Comparison of ENCODE assay signal across 21 cellular contexts in the genomic region with DNA sequence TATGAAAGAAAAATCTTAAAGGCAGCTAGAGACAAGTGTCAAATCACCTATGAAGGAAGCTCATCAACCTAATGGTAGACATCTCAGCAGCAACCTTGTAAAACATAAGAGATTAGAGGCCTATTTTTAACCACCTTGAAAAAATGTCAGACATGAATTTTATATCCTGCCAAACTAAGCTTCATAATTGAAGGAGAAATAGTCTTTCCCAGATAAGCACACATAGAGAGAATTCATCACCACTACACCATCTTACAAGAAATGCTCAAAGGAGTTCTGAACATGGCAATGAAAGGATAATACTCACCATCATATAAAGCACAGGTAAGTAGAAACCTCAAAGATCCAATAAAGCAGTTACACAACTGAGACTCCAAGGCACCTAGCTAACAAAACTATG.
DNase-seq lines count a peak whose midpoint lies in the region; ATAC-seq, FAIRE-seq and TF ChIP-seq lines count a peak whose summit lies in the region.
"Had no signal": no experiment of that assay in that cellular context is flagged by ENCODE, and none has a peak within 500 bp of the region (broad histone marks: within the 10 kb centered on the region; RNA-seq: fewer than 3 reads in every experiment).

No MANE protein-coding gene starts in this region.

- H3K4me1 ChIP-seq in HepG2 (ENCODE audit: insufficient read depth, low read length) (no peaks in the 10 kb centered on the region), right lobe of liver (no peaks in the 10 kb centered on the region), GM12878 (ENCODE audit: control insufficient read depth, insufficient read depth, low read length) (no peaks in the 10 kb centered on the region), Karpas-422 (ENCODE audit: low read length) (no peaks in the 10 kb centered on the region)
- H3K4me1 ChIP-seq: A549; BLaER1 treated with 17β-estradiol and CSF1 and Interleukin-3, amounts not matched to agents 10 nM and 100 nM; Caco-2 had no signal

- H3K27ac ChIP-seq in HepG2 (ENCODE audit: extremely low read length, insufficient read depth, low read length) (no peak overlapping the region), right lobe of liver (no peak overlapping the region), GM12878 (ENCODE audit: control insufficient read depth, insufficient read depth) (no peak overlapping the region), Karpas-422 (ENCODE audit: low read length) (no peak overlapping the region)
- H3K27ac ChIP-seq: 22Rv1; A549; BLaER1 treated with 17β-estradiol and CSF1 and Interleukin-3, amounts not matched to agents 10 nM and 100 nM; C4-2B had no signal

- POLR2A ChIA-PET in HepG2 (lab: Yijun Ruan, JAX), result no interaction called here
- POLR2A ChIA-PET in GM12878 (lab: Charles Lee), result no interaction called here

- no peaks in the 10 kb centered on the region for H3K36me3 ChIP-seq in HepG2 (replicated peaks in 1 of 2; ENCODE audit: control insufficient read depth in 1 of 2, insufficient read depth in 2 of 2, low read length in 2 of 2)
- no peaks in the 10 kb centered on the region for H3K36me3 ChIP-seq in right lobe of liver
- H3K36me3 ChIP-seq in GM12878 (ENCODE audit: control insufficient read depth in 2 of 2, insufficient read depth in 2 of 2, low read length in 1 of 2), result no peaks in the 10 kb centered on the region
- 0 out of 2 replicates have a peak, but pooled peaks cover 3% of the 10 kb centered on the region for H3K36me3 ChIP-seq in Karpas-422 (ENCODE audit: insufficient read depth, low read length)
- H3K36me3 ChIP-seq: BLaER1 treated with 17β-estradiol and CSF1 and Interleukin-3, amounts not matched to agents 10 nM and 100 nM had no signal

- peaks cover 5% of the 10 kb centered on the region; the same call in 1 of the 2 replicates for H3K9me3 ChIP-seq in HepG2 (ENCODE audit: low read length)
- H3K9me3 ChIP-seq in right lobe of liver, result peaks cover 0 to 3% (median 0%) of the 10 kb centered on the region in 4 donors
- no peaks in the 10 kb centered on the region; the same call in 1 of the 3 replicates for H3K9me3 ChIP-seq in GM12878 (replicated peaks; ENCODE audit: control insufficient read depth, insufficient read depth, low read length)
- no peaks in the 10 kb centered on the region for H3K9me3 ChIP-seq in Karpas-422 (ENCODE audit: low read length)
- H3K9me3 ChIP-seq: Caco-2 had no signal

- no peak for TF ChIP-seq EP300 in HepG2 (IDR thresholded peaks at IDR 0.05; ENCODE audit: low read depth in 2 of 2, low read length in 2 of 2)
- TF ChIP-seq EP300 in HepG2 (CRISPR knock-in tag; IDR thresholded peaks at IDR 0.05; ENCODE audit: borderline replicate concordance), result no peak
- no peak for TF ChIP-seq EP300 in GM12878 (IDR thresholded peaks at IDR 0.05; ENCODE audit: borderline replicate concordance in 1 of 2, control insufficient read depth in 1 of 2, low read depth in 2 of 2, low read length in 2 of 2)

- intact Hi-C loops in HepG2 (cut with micrococcal nuclease; ENCODE audit: unreplicated experiment) (no loop called here), right lobe of liver (cut with DNase I) (no loop called here), GM12878 (cut with micrococcal nuclease; ENCODE audit: unreplicated experiment) (no loop called here)

- ATAC-seq in HepG2 (no peak), right lobe of liver (no peak), GM12878 (no peak), GM19023 (IDR thresholded peaks at IDR 0.05; ENCODE audit: unreplicated experiment) (no peak)
- ATAC-seq: A549; CD8-positive, alpha-beta T cell had no signal

- H4K20me1 ChIP-seq in HepG2 (ENCODE audit: insufficient read depth, low read length) (no peaks in the 10 kb centered on the region), GM12878 (ENCODE audit: control insufficient read depth, insufficient read depth) (no peaks in the 10 kb centered on the region), Karpas-422 (ENCODE audit: insufficient read depth, low read depth, low read length) (no peaks in the 10 kb centered on the region)
- H4K20me1 ChIP-seq: BLaER1 treated with 17β-estradiol and CSF1 and Interleukin-3, amounts not matched to agents 10 nM and 100 nM had no signal

- H3K27me3 ChIP-seq in HepG2 (ENCODE audit: control insufficient read depth in 1 of 2, insufficient read depth in 2 of 2, low read length in 2 of 2) (no peaks in the 10 kb centered on the region), right lobe of liver (no peaks in the 10 kb centered on the region), GM12878 (replicated peaks in 1 of 2; ENCODE audit: control insufficient read depth in 2 of 2, insufficient read depth in 2 of 2, low read length in 1 of 2) (no peaks in the 10 kb centered on the region), Karpas-422 (ENCODE audit: low read length) (no peaks in the 10 kb centered on the region)
- H3K27me3 ChIP-seq: BLaER1 treated with 17β-estradiol and CSF1 and Interleukin-3, amounts not matched to agents 10 nM and 100 nM had no signal

- SMC1A ChIA-PET in GM12878 (lab: Charles Lee; ENCODE audit: uncharacterized antibody, unreplicated experiment), result interaction anchor here (0.9 to 1.6 kb wide), 4 partner anchors 15 to 142 kb away, joined by 3 to 6 read pairs (median 4); no protein-coding TSS in a partner anchor

- no peak for FAIRE-seq in HepG2 (lab: Jason Lieb, UNC)
- no peak for FAIRE-seq in GM12878 (lab: Jason Lieb, UNC)
- FAIRE-seq: A549, D721Med, G401.6, GM12892, GM18507, GM19239 had no signal

- H2AFZ ChIP-seq in HepG2 (ENCODE audit: low read length), result no peak overlapping the region
- H2AFZ ChIP-seq in GM12878 (ENCODE audit: control insufficient read depth, low read depth, low read length), result no peak overlapping the region
- no peak overlapping the region for H2AFZ ChIP-seq in Karpas-422 (ENCODE audit: low read length)

- H3K9me2 ChIP-seq in Karpas-422 (replicated peaks; ENCODE audit: insufficient read depth, low read length), result no peaks in the 10 kb centered on the region

- H3K4me3 ChIP-seq in HepG2 (replicated peaks in 1 of 3; ENCODE audit: insufficient read depth in 1 of 3, low read depth in 2 of 3, low read length in 3 of 3), result no peak overlapping the region
- H3K4me3 ChIP-seq in right lobe of liver, result no peak overlapping the region
- no peak overlapping the region for H3K4me3 ChIP-seq in GM12878
- H3K4me3 ChIP-seq in Karpas-422 (ENCODE audit: low read length), result no peak overlapping the region
- H3K4me3 ChIP-seq: A549; BLaER1 treated with 17β-estradiol and CSF1 and Interleukin-3, amounts not matched to agents 10 nM and 100 nM had no signal

- BruUV-seq in HepG2 (replicated peaks; lab: Mats Ljungman, UMichigan), result no TSS peak
- BruUV-seq in GM12878 (replicated peaks; lab: Mats Ljungman, UMichigan), result no TSS peak

- H3K4me2 ChIP-seq in HepG2 (ENCODE audit: low read depth, low read length) (no peak overlapping the region), GM12878 (ENCODE audit: control insufficient read depth, insufficient read depth) (no peak overlapping the region), Karpas-422 (ENCODE audit: low read depth, low read length, poor library complexity, severe bottlenecking) (no peak overlapping the region)
- H3K4me2 ChIP-seq: A549; BLaER1 treated with 17β-estradiol and CSF1 and Interleukin-3, amounts not matched to agents 10 nM and 100 nM had no signal

- no peak for TF ChIP-seq POLR2A in HepG2 (IDR thresholded peaks at IDR 0.05; ENCODE audit: insufficient read depth in 1 of 2, low read depth in 2 of 2, low read length in 2 of 2)
- TF ChIP-seq POLR2A in right lobe of liver (IDR thresholded peaks at IDR 0.05), result no peak
- TF ChIP-seq POLR2A in GM12878 (IDR thresholded peaks at IDR 0.05; ENCODE audit: low read depth, low read length), result no peak

- no peak for DNase-seq in HepG2 (ENCODE audit: low spot score)
- no peak for DNase-seq in right lobe of liver
- no peak for DNase-seq in GM12878 (ENCODE audit: low read depth, low spot score)
- DNase-seq in Karpas-422, result no peak
- DNase-seq: AML-193; Caco-2; Calu3; CD4-positive, alpha-beta T cell; CD8-positive, alpha-beta T cell; DMS79 treated with DMSO at 0.1 percent for 48 hours; GF-D8 had no signal

- RAD21 ChIA-PET in GM12878 (lab: Charles Lee; ENCODE audit: unreplicated experiment), result no interaction called here

- TF ChIP-seq CTCF in HepG2 (CRISPR knock-in tag; IDR thresholded peaks at IDR 0.05) (no peak), right lobe of liver (IDR thresholded peaks at IDR 0.05) (no peak), GM12878 (IDR thresholded peaks at IDR 0.05 in 2 of 3, conservative IDR thresholded peaks at IDR 0.05 in 1 of 3; ENCODE audit: control insufficient read depth in 2 of 3, extremely low read depth in 1 of 3, insufficient read depth in 1 of 3, low read depth in 3 of 3, low read length in 3 of 3) (no peak)

- no peak overlapping the region for H3K9ac ChIP-seq in HepG2 (ENCODE audit: insufficient read depth, low read depth, low read length)
- H3K9ac ChIP-seq in GM12878 (ENCODE audit: control insufficient read depth, insufficient read depth, low read length), result no peak overlapping the region
- no peak overlapping the region for H3K9ac ChIP-seq in Karpas-422 (ENCODE audit: low read length)
- H3K9ac ChIP-seq: BLaER1 treated with 17β-estradiol and CSF1 and Interleukin-3, amounts not matched to agents 10 nM and 100 nM had no signal

- no peaks in the 10 kb centered on the region for H3K79me2 ChIP-seq in HepG2 (ENCODE audit: insufficient read depth, low read length)
- no peaks in the 10 kb centered on the region for H3K79me2 ChIP-seq in GM12878 (ENCODE audit: control insufficient read depth, insufficient read depth, low read length)
- H3K79me2 ChIP-seq in Karpas-422 (ENCODE audit: low read length), result peaks cover 8% of the 10 kb centered on the region; the same call in 1 of the 2 replicates

- no peak for TF ChIP-seq RAD21 in HepG2 (CRISPR knock-in tag; IDR thresholded peaks at IDR 0.05)
- TF ChIP-seq RAD21 in GM12878 (IDR thresholded peaks at IDR 0.05; ENCODE audit: insufficient read depth, low read depth, low read length), result no peak

- in situ Hi-C loops in HepG2 (cut with HindIII; ENCODE audit: extremely low pct_ligation_motif_present, low pct_unique_long_range_greater_than_20kb), result no loop called here
- in situ Hi-C loops in GM12878 (cut with MboI), result no loop called here

- CTCF ChIA-PET in HepG2 (lab: Yijun Ruan, JAX; ENCODE audit: low intra/inter-chr PET ratio, low total read pairs) (no interaction called here), GM12878 (lab: Yijun Ruan, JAX) (interaction anchor here (0.9 kb wide), 1 partner anchor 443 kb away, joined by 4 read pairs; a partner anchor contains a TSS)

TF ChIP-seq in HepG2, 621 proteins besides CTCF, POLR2A, EP300 and RAD21:
- TF ChIP-seq KLF6 (CRISPR knock-in tag; IDR thresholded peaks at IDR 0.05), result no peak
- peak; percentile 44; the same call in 1 of the 2 replicates for TF ChIP-seq ZNF337 (CRISPR knock-in tag; IDR thresholded peaks at IDR 0.05; ENCODE audit: borderline replicate concordance, low read depth)

TF ChIP-seq in GM12878, 131 proteins besides CTCF, POLR2A, EP300 and RAD21:
- TF ChIP-seq, protein P1, sequence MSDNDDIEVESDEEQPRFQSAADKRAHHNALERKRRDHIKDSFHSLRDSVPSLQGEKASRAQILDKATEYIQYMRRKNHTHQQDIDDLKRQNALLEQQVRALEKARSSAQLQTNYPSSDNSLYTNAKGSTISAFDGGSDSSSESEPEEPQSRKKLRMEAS (IDR thresholded peaks at IDR 0.05; ENCODE audit: low read depth, low read length), result no peak
- TF ChIP-seq CBX5 (IDR thresholded peaks at IDR 0.05; ENCODE audit: low read depth), result peak; percentile 40; the same call in 1 of the 2 replicates
